In genomic region chr20:41367956-41368355, GRCh38 we compare ENCODE assay signal across 25 cellular contexts. TPM values are rescaled to one million over a fixed set of nuclear protein-coding genes. Genes with fewer than 3 reads are reported as not detected.
"Had no signal": no experiment of that assay in that cellular context is flagged by ENCODE, and none has a peak within 500 bp of the region (broad histone marks: within the 10 kb centered on the region; RNA-seq: fewer than 3 reads in every experiment).

No MANE protein-coding gene starts in this region.

- H3K4me3 ChIP-seq: SK-N-MC had no signal

- H3K27ac ChIP-seq: SK-N-MC, VCaP had no signal

- ATAC-seq: activated T-cell treated with anti-CD3 and anti-CD28 coated beads, Interleukin-2, amount 50 U/mL, for 4 hours; Panc1; Right ventricle myocardium inferior; T-cell had no signal

- H3K27ac Mint-ChIP-seq: activated CD4-positive, alpha-beta memory T cell treated with anti-CD3 and anti-CD28 coated beads for 36 hours; activated CD4-positive, alpha-beta T cell treated with anti-CD3 and anti-CD28 coated beads, Interleukin-2, amount 10 ng/mL, durations not matched to agents 7 days and 5 days; activated naive CD4-positive, alpha-beta T cell treated with anti-CD3 and anti-CD28 coated beads, Interleukin-2, amount 10 ng/mL, durations not matched to agents 7 days and 5 days; activated naive CD8-positive, alpha-beta T cell treated with anti-CD3 and anti-CD28 coated beads for 36 hours had no signal

- DNase-seq: activated CD4-positive, alpha-beta memory T cell treated with anti-CD3 and anti-CD28 coated beads for 36 hours; activated CD4-positive, alpha-beta T cell treated with anti-CD3 and anti-CD28 coated beads, Interleukin-2, amount 10 ng/mL, durations not matched to agents 7 days and 5 days; activated CD4-positive, CD25-positive, alpha-beta regulatory T cell; activated CD8-positive, alpha-beta memory T cell treated with anti-CD3 and anti-CD28 coated beads for 24 hours; activated gamma-delta T cell treated with Interleukin-2 at 50 U/mL for 16 hours; activated naive CD4-positive, alpha-beta T cell treated with anti-CD3 and anti-CD28 coated beads, Interleukin-2, amount 10 ng/mL, durations not matched to agents 7 days and 5 days; activated naive CD8-positive, alpha-beta T cell treated with anti-CD3 and anti-CD28 coated beads for 36 hours; activated T-cell treated with anti-CD3 and anti-CD28 coated beads, Interleukin-2, amount 50 U/mL, for 4 hours; KG1; NCI-H1092; NCI-H1417; NCI-H2029; NCI-H510A treated with DMSO at 0.1 percent for 48 hours; NCI-H69; NK-92 treated with Interleukin-12 subunit alpha and Interleukin-12 subunit beta, amount 100 ng/mL, for 24 hours; OCI-M1; RPMI8226; T-cell had no signal

- H3K36me3 Mint-ChIP-seq: activated naive CD4-positive, alpha-beta T cell treated with anti-CD3 and anti-CD28 coated beads, Interleukin-2, amount 10 ng/mL, durations not matched to agents 7 days and 5 days; T-cell had no signal

- H3K4me3 Mint-ChIP-seq: activated CD4-positive, alpha-beta memory T cell treated with anti-CD3 and anti-CD28 coated beads for 36 hours; activated CD4-positive, alpha-beta T cell treated with anti-CD3 and anti-CD28 coated beads, Interleukin-2, amount 10 ng/mL, durations not matched to agents 7 days and 5 days had no signal

RNA-seq across cellular contexts. Expression of gene EMILIN3, which starts 1.3 kb away (rescaled TPM):
- total RNA-seq: activated CD4-positive, alpha-beta memory T cell treated with anti-CD3 and anti-CD28 coated beads for 36 hours; activated CD4-positive, alpha-beta T cell treated with anti-CD3 and anti-CD28 coated beads, Interleukin-2, amount 10 ng/mL, durations not matched to agents 7 days and 5 days; activated naive CD8-positive, alpha-beta T cell treated with anti-CD3 and anti-CD28 coated beads for 36 hours; activated T-cell treated with anti-CD3 and anti-CD28 coated beads, Interleukin-2, amount 50 U/mL, for 4 hours; LHCN-M2; M059J; T-cell; T-helper 2 cell treated with Interferon-gamma antibody and Interleukin-4, amounts not matched to agents 100 ng/mL and 5 ng/mL, for 36 hours had no signal
